1 cellular context compared by ENCODE assay signal in the genomic region with DNA sequence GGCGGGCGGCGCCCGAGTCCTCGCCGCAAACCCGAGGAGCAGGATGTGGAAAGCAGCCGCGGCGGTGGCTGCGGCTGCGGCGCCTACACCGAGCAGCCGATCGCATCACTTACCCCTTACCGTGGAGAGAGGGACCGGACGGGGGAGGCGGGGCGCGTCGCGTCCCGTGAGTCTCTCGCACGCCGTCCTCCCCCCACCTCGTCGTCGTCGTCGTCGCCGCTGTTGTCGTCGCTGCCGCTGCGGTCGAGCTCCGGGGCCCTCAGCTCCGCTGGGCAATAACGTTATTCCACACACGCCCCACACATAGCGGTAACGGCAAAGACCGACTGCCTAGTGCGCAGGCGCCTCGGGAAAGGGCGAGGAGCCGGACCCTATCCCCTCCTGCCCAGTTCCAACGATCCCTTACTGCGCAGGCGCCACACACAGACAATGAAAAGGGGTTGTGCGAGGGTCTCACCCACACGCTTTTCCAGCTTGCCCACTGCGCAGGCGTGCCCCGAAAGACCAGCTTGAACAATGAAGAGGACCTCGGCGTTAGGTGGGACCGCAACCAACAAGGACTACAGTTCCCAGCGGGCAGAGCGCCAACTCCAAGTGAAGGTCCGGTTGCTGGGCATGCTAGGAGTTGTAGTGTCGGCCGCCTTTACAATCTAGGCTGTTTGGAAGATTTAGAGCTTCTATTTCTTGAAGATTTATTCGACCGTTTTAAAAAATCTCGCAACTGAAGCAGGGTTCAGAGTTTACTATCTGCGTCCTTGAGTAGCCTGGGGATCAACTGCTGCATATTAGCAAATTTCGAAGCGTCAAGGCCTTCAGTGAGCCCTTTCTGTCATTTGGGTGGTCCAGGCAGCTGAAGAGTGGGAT.
TF ChIP-seq lines count a peak whose summit lies in the region.

A gene (minus strand): TSS at position 355 of the 864 bp plus-strand sequence. CDS start 30,001 bp downstream, outside the sequence.

TF ChIP-seq in K562, 482 proteins besides CTCF, POLR2A, EP300 and RAD21 (continued from another document and continues in another):
- TF ChIP-seq MED1 (CRISPR knock-in tag; IDR thresholded peaks at IDR 0.05; ENCODE audit: borderline replicate concordance) (no peak), GTF2E2 (tag; IDR thresholded peaks at IDR 0.05) (no peak), SIN3A (IDR thresholded peaks at IDR 0.05; ENCODE audit: borderline replicate concordance in 2 of 2, control insufficient read depth in 1 of 2, low read depth in 2 of 2, low read length in 2 of 2) (no peak; a peak in 1 of 4 replicates), ETV6 (IDR thresholded peaks at IDR 0.05; ENCODE audit: borderline replicate concordance in 1 of 2, low read depth in 2 of 2, low read length in 1 of 2) (no peak), ETV6 (CRISPR knock-in tag; IDR thresholded peaks at IDR 0.05; ENCODE audit: borderline replicate concordance) (no peak), STAT5A (IDR thresholded peaks at IDR 0.05; ENCODE audit: borderline replicate concordance, low read length) (no peak), ZNF24 (IDR thresholded peaks at IDR 0.05) (peak; percentile 47; the same call in 1 of the 2 replicates), SPI1 (IDR thresholded peaks at IDR 0.05; ENCODE audit: borderline replicate concordance, low read depth, low read length) (no peak), GATAD2A (IDR thresholded peaks at IDR 0.05) (no peak), HDAC6 (IDR thresholded peaks at IDR 0.05; ENCODE audit: low read depth, low read length) (no peak), FOXJ2 (tag; IDR thresholded peaks at IDR 0.05) (peak; percentile 58; the same call in 1 of the 2 replicates), MAFK (IDR thresholded peaks at IDR 0.05; ENCODE audit: low read length) (no peak)
- TF ChIP-seq, protein P1, sequence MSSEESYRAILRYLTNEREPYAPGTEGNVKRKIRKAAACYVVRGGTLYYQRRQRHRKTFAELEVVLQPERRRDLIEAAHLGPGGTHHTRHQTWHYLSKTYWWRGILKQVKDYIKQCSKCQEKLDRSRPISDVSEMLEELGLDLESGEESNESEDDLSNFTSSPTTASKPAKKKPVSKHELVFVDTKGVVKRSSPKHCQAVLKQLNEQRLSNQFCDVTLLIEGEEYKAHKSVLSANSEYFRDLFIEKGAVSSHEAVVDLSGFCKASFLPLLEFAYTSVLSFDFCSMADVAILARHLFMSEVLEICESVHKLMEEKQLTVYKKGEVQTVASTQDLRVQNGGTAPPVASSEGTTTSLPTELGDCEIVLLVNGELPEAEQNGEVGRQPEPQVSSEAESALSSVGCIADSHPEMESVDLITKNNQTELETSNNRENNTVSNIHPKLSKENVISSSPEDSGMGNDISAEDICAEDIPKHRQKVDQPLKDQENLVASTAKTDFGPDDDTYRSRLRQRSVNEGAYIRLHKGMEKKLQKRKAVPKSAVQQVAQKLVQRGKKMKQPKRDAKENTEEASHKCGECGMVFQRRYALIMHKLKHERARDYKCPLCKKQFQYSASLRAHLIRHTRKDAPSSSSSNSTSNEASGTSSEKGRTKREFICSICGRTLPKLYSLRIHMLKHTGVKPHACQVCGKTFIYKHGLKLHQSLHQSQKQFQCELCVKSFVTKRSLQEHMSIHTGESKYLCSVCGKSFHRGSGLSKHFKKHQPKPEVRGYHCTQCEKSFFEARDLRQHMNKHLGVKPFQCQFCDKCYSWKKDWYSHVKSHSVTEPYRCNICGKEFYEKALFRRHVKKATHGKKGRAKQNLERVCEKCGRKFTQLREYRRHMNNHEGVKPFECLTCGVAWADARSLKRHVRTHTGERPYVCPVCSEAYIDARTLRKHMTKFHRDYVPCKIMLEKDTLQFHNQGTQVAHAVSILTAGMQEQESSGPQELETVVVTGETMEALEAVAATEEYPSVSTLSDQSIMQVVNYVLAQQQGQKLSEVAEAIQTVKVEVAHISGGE (CRISPR knock-in tag; IDR thresholded peaks at IDR 0.05): peak in 2 of 3 experiments; percentile 47 to 80; a peak in 3 of 6 replicates
- TF ChIP-seq, protein P2, sequence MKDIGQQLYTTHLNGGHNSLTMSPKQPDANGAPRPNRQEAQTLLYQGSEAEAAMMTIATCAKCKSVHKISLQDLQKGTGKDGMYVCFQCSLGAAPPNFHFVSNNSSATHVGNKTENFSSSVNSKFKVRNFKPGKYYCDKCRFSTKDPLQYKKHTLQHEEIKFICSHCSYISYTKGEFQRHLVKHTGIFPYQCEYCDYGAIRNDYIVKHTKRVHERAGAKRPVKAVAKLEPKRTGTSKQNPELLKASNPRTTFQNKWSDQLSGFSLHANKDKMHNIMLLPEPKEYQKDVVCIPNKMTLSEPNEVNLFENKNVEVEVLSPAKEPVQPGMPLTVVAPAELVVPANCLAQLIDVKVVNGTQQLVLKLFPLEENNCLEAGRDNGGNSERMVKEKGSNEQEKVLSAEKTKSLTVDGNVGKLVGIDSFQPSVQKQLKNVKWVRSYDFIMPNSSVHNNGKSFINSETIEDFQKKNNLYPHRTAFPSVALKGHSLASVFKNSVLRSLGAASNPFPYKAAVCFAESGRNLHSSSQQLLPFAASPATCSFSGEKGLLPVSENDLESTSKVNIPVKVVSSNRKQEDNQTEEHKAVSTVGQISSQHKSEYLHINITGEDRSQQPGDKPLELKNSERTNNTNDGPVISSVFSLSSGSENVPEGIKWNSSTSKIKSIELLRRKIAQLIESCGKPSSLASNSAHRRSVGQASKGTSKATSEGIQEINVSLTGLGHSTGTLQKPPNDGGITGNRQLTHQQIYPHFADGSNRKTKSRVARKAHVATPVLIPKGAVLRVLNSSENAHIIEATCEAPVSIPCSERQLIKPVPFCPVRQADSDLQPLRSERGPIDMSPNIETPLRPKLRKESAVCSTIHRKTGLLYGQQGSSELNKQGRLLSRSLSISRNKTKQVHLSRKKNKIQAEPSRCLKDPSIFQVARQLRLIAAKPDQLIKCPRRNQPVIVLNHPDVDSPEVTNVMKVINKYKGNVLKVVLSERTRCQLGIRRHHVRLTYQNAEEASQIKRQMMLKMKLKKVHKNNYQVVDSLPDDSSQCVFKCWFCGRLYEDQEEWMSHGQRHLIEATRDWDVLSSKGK (CRISPR knock-in tag; IDR thresholded peaks at IDR 0.05): no peak
- TF ChIP-seq, protein P3, sequence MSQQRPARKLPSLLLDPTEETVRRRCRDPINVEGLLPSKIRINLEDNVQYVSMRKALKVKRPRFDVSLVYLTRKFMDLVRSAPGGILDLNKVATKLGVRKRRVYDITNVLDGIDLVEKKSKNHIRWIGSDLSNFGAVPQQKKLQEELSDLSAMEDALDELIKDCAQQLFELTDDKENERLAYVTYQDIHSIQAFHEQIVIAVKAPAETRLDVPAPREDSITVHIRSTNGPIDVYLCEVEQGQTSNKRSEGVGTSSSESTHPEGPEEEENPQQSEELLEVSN (IDR thresholded peaks at IDR 0.05; ENCODE audit: borderline replicate concordance in 1 of 2, extremely low read depth in 1 of 2, insufficient read depth in 1 of 2, insufficient read length in 1 of 2, low read depth in 1 of 2, low read length in 1 of 2, poor library complexity in 1 of 2, severe bottlenecking in 1 of 2): peak; percentile 66 to 74
- TF ChIP-seq, protein P4, sequence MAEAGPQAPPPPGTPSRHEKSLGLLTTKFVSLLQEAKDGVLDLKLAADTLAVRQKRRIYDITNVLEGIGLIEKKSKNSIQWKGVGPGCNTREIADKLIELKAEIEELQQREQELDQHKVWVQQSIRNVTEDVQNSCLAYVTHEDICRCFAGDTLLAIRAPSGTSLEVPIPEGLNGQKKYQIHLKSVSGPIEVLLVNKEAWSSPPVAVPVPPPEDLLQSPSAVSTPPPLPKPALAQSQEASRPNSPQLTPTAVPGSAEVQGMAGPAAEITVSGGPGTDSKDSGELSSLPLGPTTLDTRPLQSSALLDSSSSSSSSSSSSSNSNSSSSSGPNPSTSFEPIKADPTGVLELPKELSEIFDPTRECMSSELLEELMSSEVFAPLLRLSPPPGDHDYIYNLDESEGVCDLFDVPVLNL (CRISPR knock-in tag; IDR thresholded peaks at IDR 0.05; ENCODE audit: low read depth): no peak
- TF ChIP-seq, protein P5, sequence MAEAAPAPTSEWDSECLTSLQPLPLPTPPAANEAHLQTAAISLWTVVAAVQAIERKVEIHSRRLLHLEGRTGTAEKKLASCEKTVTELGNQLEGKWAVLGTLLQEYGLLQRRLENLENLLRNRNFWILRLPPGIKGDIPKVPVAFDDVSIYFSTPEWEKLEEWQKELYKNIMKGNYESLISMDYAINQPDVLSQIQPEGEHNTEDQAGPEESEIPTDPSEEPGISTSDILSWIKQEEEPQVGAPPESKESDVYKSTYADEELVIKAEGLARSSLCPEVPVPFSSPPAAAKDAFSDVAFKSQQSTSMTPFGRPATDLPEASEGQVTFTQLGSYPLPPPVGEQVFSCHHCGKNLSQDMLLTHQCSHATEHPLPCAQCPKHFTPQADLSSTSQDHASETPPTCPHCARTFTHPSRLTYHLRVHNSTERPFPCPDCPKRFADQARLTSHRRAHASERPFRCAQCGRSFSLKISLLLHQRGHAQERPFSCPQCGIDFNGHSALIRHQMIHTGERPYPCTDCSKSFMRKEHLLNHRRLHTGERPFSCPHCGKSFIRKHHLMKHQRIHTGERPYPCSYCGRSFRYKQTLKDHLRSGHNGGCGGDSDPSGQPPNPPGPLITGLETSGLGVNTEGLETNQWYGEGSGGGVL (CRISPR knock-in tag; IDR thresholded peaks at IDR 0.05): no peak
- TF ChIP-seq, protein P6, sequence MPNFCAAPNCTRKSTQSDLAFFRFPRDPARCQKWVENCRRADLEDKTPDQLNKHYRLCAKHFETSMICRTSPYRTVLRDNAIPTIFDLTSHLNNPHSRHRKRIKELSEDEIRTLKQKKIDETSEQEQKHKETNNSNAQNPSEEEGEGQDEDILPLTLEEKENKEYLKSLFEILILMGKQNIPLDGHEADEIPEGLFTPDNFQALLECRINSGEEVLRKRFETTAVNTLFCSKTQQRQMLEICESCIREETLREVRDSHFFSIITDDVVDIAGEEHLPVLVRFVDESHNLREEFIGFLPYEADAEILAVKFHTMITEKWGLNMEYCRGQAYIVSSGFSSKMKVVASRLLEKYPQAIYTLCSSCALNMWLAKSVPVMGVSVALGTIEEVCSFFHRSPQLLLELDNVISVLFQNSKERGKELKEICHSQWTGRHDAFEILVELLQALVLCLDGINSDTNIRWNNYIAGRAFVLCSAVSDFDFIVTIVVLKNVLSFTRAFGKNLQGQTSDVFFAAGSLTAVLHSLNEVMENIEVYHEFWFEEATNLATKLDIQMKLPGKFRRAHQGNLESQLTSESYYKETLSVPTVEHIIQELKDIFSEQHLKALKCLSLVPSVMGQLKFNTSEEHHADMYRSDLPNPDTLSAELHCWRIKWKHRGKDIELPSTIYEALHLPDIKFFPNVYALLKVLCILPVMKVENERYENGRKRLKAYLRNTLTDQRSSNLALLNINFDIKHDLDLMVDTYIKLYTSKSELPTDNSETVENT (CRISPR knock-in tag; IDR thresholded peaks at IDR 0.05): peak; percentile 96
- TF ChIP-seq, protein P7, sequence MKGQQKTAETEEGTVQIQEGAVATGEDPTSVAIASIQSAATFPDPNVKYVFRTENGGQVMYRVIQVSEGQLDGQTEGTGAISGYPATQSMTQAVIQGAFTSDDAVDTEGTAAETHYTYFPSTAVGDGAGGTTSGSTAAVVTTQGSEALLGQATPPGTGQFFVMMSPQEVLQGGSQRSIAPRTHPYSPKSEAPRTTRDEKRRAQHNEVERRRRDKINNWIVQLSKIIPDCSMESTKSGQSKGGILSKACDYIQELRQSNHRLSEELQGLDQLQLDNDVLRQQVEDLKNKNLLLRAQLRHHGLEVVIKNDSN (CRISPR knock-in tag; IDR thresholded peaks at IDR 0.05): no peak
- TF ChIP-seq, protein P8, sequence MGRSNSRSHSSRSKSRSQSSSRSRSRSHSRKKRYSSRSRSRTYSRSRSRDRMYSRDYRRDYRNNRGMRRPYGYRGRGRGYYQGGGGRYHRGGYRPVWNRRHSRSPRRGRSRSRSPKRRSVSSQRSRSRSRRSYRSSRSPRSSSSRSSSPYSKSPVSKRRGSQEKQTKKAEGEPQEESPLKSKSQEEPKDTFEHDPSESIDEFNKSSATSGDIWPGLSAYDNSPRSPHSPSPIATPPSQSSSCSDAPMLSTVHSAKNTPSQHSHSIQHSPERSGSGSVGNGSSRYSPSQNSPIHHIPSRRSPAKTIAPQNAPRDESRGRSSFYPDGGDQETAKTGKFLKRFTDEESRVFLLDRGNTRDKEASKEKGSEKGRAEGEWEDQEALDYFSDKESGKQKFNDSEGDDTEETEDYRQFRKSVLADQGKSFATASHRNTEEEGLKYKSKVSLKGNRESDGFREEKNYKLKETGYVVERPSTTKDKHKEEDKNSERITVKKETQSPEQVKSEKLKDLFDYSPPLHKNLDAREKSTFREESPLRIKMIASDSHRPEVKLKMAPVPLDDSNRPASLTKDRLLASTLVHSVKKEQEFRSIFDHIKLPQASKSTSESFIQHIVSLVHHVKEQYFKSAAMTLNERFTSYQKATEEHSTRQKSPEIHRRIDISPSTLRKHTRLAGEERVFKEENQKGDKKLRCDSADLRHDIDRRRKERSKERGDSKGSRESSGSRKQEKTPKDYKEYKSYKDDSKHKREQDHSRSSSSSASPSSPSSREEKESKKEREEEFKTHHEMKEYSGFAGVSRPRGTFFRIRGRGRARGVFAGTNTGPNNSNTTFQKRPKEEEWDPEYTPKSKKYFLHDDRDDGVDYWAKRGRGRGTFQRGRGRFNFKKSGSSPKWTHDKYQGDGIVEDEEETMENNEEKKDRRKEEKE (IDR thresholded peaks at IDR 0.05; ENCODE audit: borderline replicate concordance in 1 of 2, control insufficient read depth in 1 of 2, low read depth in 2 of 2, low read length in 1 of 2): no peak
- TF ChIP-seq, protein P9, sequence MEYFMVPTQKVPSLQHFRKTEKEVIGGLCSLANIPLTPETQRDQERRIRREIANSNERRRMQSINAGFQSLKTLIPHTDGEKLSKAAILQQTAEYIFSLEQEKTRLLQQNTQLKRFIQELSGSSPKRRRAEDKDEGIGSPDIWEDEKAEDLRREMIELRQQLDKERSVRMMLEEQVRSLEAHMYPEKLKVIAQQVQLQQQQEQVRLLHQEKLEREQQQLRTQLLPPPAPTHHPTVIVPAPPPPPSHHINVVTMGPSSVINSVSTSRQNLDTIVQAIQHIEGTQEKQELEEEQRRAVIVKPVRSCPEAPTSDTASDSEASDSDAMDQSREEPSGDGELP (CRISPR knock-in tag; IDR thresholded peaks at IDR 0.05; ENCODE audit: borderline replicate concordance): no peak; the same call in 1 of the 2 replicates
- TF ChIP-seq, protein P10, sequence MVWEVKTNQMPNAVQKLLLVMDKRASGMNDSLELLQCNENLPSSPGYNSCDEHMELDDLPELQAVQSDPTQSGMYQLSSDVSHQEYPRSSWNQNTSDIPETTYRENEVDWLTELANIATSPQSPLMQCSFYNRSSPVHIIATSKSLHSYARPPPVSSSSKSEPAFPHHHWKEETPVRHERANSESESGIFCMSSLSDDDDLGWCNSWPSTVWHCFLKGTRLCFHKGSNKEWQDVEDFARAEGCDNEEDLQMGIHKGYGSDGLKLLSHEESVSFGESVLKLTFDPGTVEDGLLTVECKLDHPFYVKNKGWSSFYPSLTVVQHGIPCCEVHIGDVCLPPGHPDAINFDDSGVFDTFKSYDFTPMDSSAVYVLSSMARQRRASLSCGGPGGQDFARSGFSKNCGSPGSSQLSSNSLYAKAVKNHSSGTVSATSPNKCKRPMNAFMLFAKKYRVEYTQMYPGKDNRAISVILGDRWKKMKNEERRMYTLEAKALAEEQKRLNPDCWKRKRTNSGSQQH (CRISPR knock-in tag; IDR thresholded peaks at IDR 0.05): no peak
- TF ChIP-seq, protein P11, sequence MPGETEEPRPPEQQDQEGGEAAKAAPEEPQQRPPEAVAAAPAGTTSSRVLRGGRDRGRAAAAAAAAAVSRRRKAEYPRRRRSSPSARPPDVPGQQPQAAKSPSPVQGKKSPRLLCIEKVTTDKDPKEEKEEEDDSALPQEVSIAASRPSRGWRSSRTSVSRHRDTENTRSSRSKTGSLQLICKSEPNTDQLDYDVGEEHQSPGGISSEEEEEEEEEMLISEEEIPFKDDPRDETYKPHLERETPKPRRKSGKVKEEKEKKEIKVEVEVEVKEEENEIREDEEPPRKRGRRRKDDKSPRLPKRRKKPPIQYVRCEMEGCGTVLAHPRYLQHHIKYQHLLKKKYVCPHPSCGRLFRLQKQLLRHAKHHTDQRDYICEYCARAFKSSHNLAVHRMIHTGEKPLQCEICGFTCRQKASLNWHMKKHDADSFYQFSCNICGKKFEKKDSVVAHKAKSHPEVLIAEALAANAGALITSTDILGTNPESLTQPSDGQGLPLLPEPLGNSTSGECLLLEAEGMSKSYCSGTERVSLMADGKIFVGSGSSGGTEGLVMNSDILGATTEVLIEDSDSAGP (CRISPR knock-in tag; IDR thresholded peaks at IDR 0.05): no peak
